36 cellular contexts compared by ENCODE assay signal in genomic region chrX:101564651-101565050, GRCh38. TPM values are rescaled to one million over a fixed set of nuclear protein-coding genes. Genes with fewer than 3 reads are reported as not detected.
"Had no signal": no experiment of that assay in that cellular context is flagged by ENCODE, and none has a peak within 500 bp of the region (broad histone marks: within the 10 kb centered on the region; RNA-seq: fewer than 3 reads in every experiment).

No MANE protein-coding gene starts in this region.

- H3K4me3 Mint-ChIP-seq: activated CD4-positive, alpha-beta T cell treated with anti-CD3 and anti-CD28 coated beads, Interleukin-2, amount 10 ng/mL, durations not matched to agents 24 days and 14 days; activated CD8-positive, alpha-beta T cell treated with anti-CD3 and anti-CD28 coated beads for 36 hours; activated naive CD8-positive, alpha-beta T cell treated with anti-CD3 and anti-CD28 coated beads for 36 hours; activated T-cell treated with anti-CD3 and anti-CD28 coated beads, Interleukin-2, amount 50 U/mL, for 72 hours; activated T-helper 17 cell treated with anti-CD3 and anti-CD28 coated beads, Interleukin-2, amount 50 U/mL, for 72 hours had no signal

- H3K4me2 ChIP-seq: PC-9 had no signal

- H3K36me3 ChIP-seq: brain microvascular endothelial cell, cardiac muscle cell, MG63, WERI-Rb-1 had no signal

- H3K9me3 ChIP-seq: MG63 had no signal

- H3K36me3 Mint-ChIP-seq: activated naive CD8-positive, alpha-beta T cell treated with anti-CD3 and anti-CD28 coated beads for 36 hours had no signal

- H2AFZ ChIP-seq: PC-9 had no signal

- H3K4me3 ChIP-seq: cardiac muscle cell, MG63, PC-9 had no signal

- H3K4me1 Mint-ChIP-seq: activated CD4-positive, alpha-beta T cell treated with anti-CD3 and anti-CD28 coated beads, Interleukin-2, amount 10 ng/mL, durations not matched to agents 24 days and 14 days; activated naive CD8-positive, alpha-beta T cell treated with anti-CD3 and anti-CD28 coated beads for 36 hours; activated T-helper 17 cell treated with anti-CD3 and anti-CD28 coated beads, Interleukin-2, amount 50 U/mL, for 72 hours had no signal

- H3K27me3 Mint-ChIP-seq: activated CD8-positive, alpha-beta T cell treated with anti-CD3 and anti-CD28 coated beads for 36 hours; activated naive CD8-positive, alpha-beta T cell treated with anti-CD3 and anti-CD28 coated beads for 36 hours had no signal

- FAIRE-seq: RCC 7860 had no signal

- DNase-seq: activated CD4-positive, alpha-beta T cell treated with anti-CD3 and anti-CD28 coated beads, Interleukin-2, amount 10 ng/mL, durations not matched to agents 24 days and 14 days; activated CD4-positive, alpha-beta T cell treated with anti-CD3 and anti-CD28 coated beads, Interleukin-2, amount 50 U/mL, for 4 hours; activated CD4-positive, CD25-positive, alpha-beta regulatory T cell; activated CD8-positive, alpha-beta T cell treated with anti-CD3 and anti-CD28 coated beads for 36 hours; activated effector memory CD4-positive, alpha-beta T cell treated with anti-CD3 and anti-CD28 coated beads, Interleukin-2, amount 50 U/mL, for 16 hours; activated naive CD4-positive, alpha-beta T cell; activated naive CD4-positive, alpha-beta T cell treated with anti-CD3 and anti-CD28 coated beads, Interleukin-2, amount 50 U/mL, for 16 hours; activated naive CD8-positive, alpha-beta T cell treated with anti-CD3 and anti-CD28 coated beads for 36 hours; activated T-cell treated with anti-CD3 and anti-CD28 coated beads, Interleukin-2, amount 50 U/mL, for 1 hour; activated T-cell treated with anti-CD3 and anti-CD28 coated beads, Interleukin-2, amount 50 U/mL, for 72 hours; amniotic stem cell; aorta; brain microvascular endothelial cell; Kasumi-1; KG1; MG63; NCI-H1048; NCI-H1436 treated with DMSO at 0.1 percent for 48 hours; NCI-H1694 treated with DMSO at 0.1 percent for 48 hours; NCI-H2029 treated with DMSO at 0.1 percent for 48 hours; NCI-H2107; NCI-H2171; NCI-H510A; NCI-H526; NCI-H748 treated with DMSO at 0.1 percent for 48 hours; NK-92 treated with Interleukin-12 subunit alpha and Interleukin-12 subunit beta, amount 100 ng/mL, for 24 hours; PC-9; SIG-M5; T1000; WERI-Rb-1 had no signal

- H3K27ac ChIP-seq: brain microvascular endothelial cell, cardiac muscle cell, PC-9, RWPE1, WERI-Rb-1 had no signal

- H3K27ac Mint-ChIP-seq: activated CD4-positive, alpha-beta T cell treated with anti-CD3 and anti-CD28 coated beads, Interleukin-2, amount 10 ng/mL, durations not matched to agents 24 days and 14 days; activated CD8-positive, alpha-beta T cell treated with anti-CD3 and anti-CD28 coated beads for 36 hours; activated naive CD8-positive, alpha-beta T cell treated with anti-CD3 and anti-CD28 coated beads for 36 hours; activated T-cell treated with anti-CD3 and anti-CD28 coated beads, Interleukin-2, amount 50 U/mL, for 72 hours; activated T-helper 17 cell treated with anti-CD3 and anti-CD28 coated beads, Interleukin-2, amount 50 U/mL, for 72 hours had no signal

- H3K9me3 Mint-ChIP-seq: activated T-helper 17 cell treated with anti-CD3 and anti-CD28 coated beads, Interleukin-2, amount 50 U/mL, for 72 hours had no signal

- H3K27me3 ChIP-seq: brain microvascular endothelial cell, cardiac muscle cell, MG63 had no signal

- ATAC-seq: activated CD8-positive, alpha-beta T cell treated with anti-CD3 and anti-CD28 coated beads for 36 hours; activated T-cell treated with anti-CD3 and anti-CD28 coated beads, Interleukin-2, amount 50 U/mL, for 72 hours; activated T-helper 17 cell treated with anti-CD3 and anti-CD28 coated beads, Interleukin-2, amount 50 U/mL, for 72 hours; Right ventricle myocardium inferior had no signal

RNA-seq across cellular contexts. Expression of gene ARMCX1, which starts 14.3 kb away (rescaled TPM):
- total RNA-seq: T-helper 1 cell treated with Interleukin-12 subunit alpha and Interleukin-12 subunit beta and Interleukin-4 antibody, amounts not matched to agents 30 ng/mL and 1 ng/mL, for 36 hours had no signal
